Comparison of ENCODE assay signal across 8 cellular contexts in the genomic region with DNA sequence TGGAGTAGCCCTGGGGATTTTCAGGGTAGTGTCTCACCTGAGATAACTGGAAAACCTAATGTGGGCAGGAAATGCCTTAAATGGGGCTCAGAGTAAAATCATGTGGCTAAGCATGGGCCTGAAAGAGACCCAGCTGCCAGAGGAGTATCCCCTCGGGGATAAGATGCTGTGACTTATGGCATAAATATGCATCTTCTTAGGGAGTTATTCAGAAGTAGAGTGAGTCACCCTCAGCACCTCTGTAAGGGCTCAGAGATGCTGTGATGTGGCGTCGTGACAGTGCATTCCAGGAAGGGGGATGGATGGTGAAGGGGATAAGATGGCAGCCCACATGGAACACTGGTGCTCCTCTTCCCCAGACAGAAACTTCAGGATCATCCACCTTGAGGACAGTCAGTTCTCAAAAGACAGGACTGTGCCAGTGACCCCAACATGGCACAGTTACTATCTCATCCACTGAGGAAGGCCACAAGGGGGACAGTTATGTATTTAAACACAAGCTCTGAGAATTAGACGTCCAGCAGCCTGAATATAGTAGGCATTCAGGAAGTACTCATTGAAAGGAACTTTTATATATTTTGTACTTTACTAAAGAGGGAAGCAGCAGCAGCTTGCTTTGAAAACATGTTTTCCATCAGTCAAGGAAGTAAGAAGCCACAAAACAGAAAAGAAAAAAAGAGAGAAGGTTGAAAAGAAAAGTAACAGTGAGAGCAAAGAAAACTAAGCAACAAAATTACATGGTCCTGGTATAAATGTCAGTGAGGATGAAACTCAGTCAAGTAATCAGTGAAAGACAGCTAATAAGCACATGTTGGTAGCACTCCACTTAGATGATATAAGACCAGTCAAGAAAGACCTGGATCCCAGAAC. TPM values are rescaled to one million over a fixed set of nuclear protein-coding genes. Genes with fewer than 3 reads are reported as not detected.
DNase-seq lines count a peak whose midpoint lies in the region; ATAC-seq and TF ChIP-seq lines count a peak whose summit lies in the region.

No MANE protein-coding gene starts in this region.

- H3K4me3 ChIP-seq in CD4-positive, alpha-beta memory T cell (ENCODE audit: low read length in 2 of 2) = no peak overlapping the region
- no peak overlapping the region for H3K4me3 ChIP-seq in lower lobe of right lung

- H3K9me3 Mint-ChIP-seq in CD4-positive, alpha-beta memory T cell = peaks cover 0 to 3% (median 0%) of the 10 kb centered on the region in 8 donors
- no peaks in the 10 kb centered on the region for H3K9me3 Mint-ChIP-seq in memory B cell

- peak overlapping the region; percentile 31 for H3K27ac ChIP-seq in CD4-positive, alpha-beta memory T cell (ENCODE audit: low read depth, low read length)
- H3K27ac ChIP-seq in lower lobe of right lung = no peak overlapping the region

- ATAC-seq in HG02870 (IDR thresholded peaks at IDR 0.05; ENCODE audit: unreplicated experiment) = peak; percentile 46
- peak; percentile 80 for ATAC-seq in memory B cell (ENCODE audit: low read depth)
- ATAC-seq in lower lobe of right lung = no peak

- no peaks in the 10 kb centered on the region for H3K9me3 ChIP-seq in CD4-positive, alpha-beta memory T cell (ENCODE audit: control insufficient read depth in 1 of 2, low read length in 2 of 2)
- no peaks in the 10 kb centered on the region for H3K9me3 ChIP-seq in lower lobe of right lung

- peaks cover 42% of the 10 kb centered on the region for H3K36me3 ChIP-seq in CD4-positive, alpha-beta memory T cell (ENCODE audit: insufficient read depth, low read length)
- no peaks in the 10 kb centered on the region for H3K36me3 ChIP-seq in lower lobe of right lung

- no peaks in the 10 kb centered on the region for H3K27me3 Mint-ChIP-seq in CD4-positive, alpha-beta memory T cell
- no peaks in the 10 kb centered on the region for H3K27me3 Mint-ChIP-seq in memory B cell

- H3K27ac Mint-ChIP-seq in CD4-positive, alpha-beta memory T cell = peak overlapping the region; percentile 67 to 95 (median 85)
- H3K27ac Mint-ChIP-seq in memory B cell = peak overlapping the region; percentile 68

- H3K36me3 Mint-ChIP-seq in CD4-positive, alpha-beta memory T cell = peaks cover 60 to 66% of the 10 kb centered on the region in 2 donors
- H3K36me3 Mint-ChIP-seq in memory B cell = peaks cover 43% of the 10 kb centered on the region

- no peaks in the 10 kb centered on the region for H3K27me3 ChIP-seq in CD4-positive, alpha-beta memory T cell (ENCODE audit: insufficient read depth, low read length)
- H3K27me3 ChIP-seq in lower lobe of right lung (ENCODE audit: low read depth) = no peaks in the 10 kb centered on the region

- POLR2A ChIA-PET in CD4-positive, alpha-beta memory T cell (lab: Charles Lee; ENCODE audit: partially characterized antibody) = interaction anchor here (0.7 to 11.6 kb wide), 16 partner anchors 9 to 170 kb away, joined by 3 to 211 read pairs (median 6); partner anchors contain the start of genes FCMR and IL24

- no peak for TF ChIP-seq CTCF in lower lobe of right lung (IDR thresholded peaks at IDR 0.05)
- TF ChIP-seq CTCF in GM20000 (IDR thresholded peaks at IDR 0.05; ENCODE audit: extremely low read depth, missing control alignments) = no peak

- CTCF ChIA-PET in CD4-positive, alpha-beta memory T cell (lab: Charles Lee; ENCODE audit: partially characterized antibody) = interaction anchor here (0.8 to 6.0 kb wide), 18 partner anchors 10 to 270 kb away, joined by 3 to 66 read pairs (median 4); partner anchors contain the start of genes DYRK3, FCMR and IL20

- peak overlapping the region; percentile 49 to 80 (median 69) for H3K4me3 Mint-ChIP-seq in CD4-positive, alpha-beta memory T cell
- H3K4me3 Mint-ChIP-seq in memory B cell = peak overlapping the region; percentile 49

- DNase-seq in CD4-positive, alpha-beta memory T cell = no peak
- peak; percentile 67 for DNase-seq in activated CD8-positive, alpha-beta memory T cell treated with anti-CD3 and anti-CD28 coated beads, Interleukin-2, amount 50 U/mL, for 48 hours
- DNase-seq in memory B cell (ENCODE audit: low spot score in 2 of 2) (no peak), lower lobe of right lung (no peak), GM20000 (ENCODE audit: low spot score) (no peak), globus pallidus (ENCODE audit: low spot score) (no peak)
- no peak for DNase-seq in central memory CD4-positive, alpha-beta T cell

- H3K4me1 ChIP-seq in CD4-positive, alpha-beta memory T cell (ENCODE audit: insufficient read depth, low read length) = peaks cover 60% of the 10 kb centered on the region
- peaks cover 17% of the 10 kb centered on the region for H3K4me1 ChIP-seq in lower lobe of right lung

- peaks cover 45 to 78% (median 60%) of the 10 kb centered on the region in 4 donors for H3K4me1 Mint-ChIP-seq in CD4-positive, alpha-beta memory T cell
- peaks cover 53% of the 10 kb centered on the region for H3K4me1 Mint-ChIP-seq in memory B cell

- intact Hi-C loops in CD4-positive, alpha-beta memory T cell (cut with micrococcal nuclease) = no loop called here
- intact Hi-C loops in lower lobe of right lung (cut with DNase I) = no loop called here

RNA-seq across cellular contexts. Expression of gene IL24, which starts 8.3 kb away (rescaled TPM):
- not detected for total RNA-seq in CD4-positive, alpha-beta memory T cell
- polyA plus RNA-seq in CD4-positive, alpha-beta memory T cell = 10 to 100 TPM; 20.3 to 29.6 TPM
- total RNA-seq in lower lobe of right lung = not detected

RNA-seq across cellular contexts. Expression of gene FCMR, which starts 16.2 kb away (rescaled TPM):
- 100 to 1,000 TPM; 554 to 588 TPM for total RNA-seq in CD4-positive, alpha-beta memory T cell
- polyA plus RNA-seq in CD4-positive, alpha-beta memory T cell = 100 to 1,000 TPM; 493 to 558 TPM
- 6.8 TPM for total RNA-seq in lower lobe of right lung

RNA-seq across cellular contexts. Expression of gene IL20, which starts 40.1 kb away (rescaled TPM):
- not detected for total RNA-seq in CD4-positive, alpha-beta memory T cell
- not detected for polyA plus RNA-seq in CD4-positive, alpha-beta memory T cell
- not detected for total RNA-seq in lower lobe of right lung

RNA-seq across cellular contexts. Expression of gene PIGR, which starts 40.7 kb away (rescaled TPM):
- not detected for total RNA-seq in CD4-positive, alpha-beta memory T cell
- not detected for polyA plus RNA-seq in CD4-positive, alpha-beta memory T cell
- total RNA-seq in lower lobe of right lung = 813 TPM

Comparison
In these comparisons a context has a peak if more than half of its experiments do, and no peak if none do; other contexts are left out.
1. ATAC-seq: peak in HG02870 (single experiment) and memory B cell (single experiment); none in lower lobe of right lung (0 of 2).
2. RNA of gene FCMR, which starts 16.2 kb away (total RNA-seq): 554 to 588 TPM in CD4-positive, alpha-beta memory T cell; 6.8 TPM in lower lobe of right lung (single experiment); every median in the first group is over 10 times any median in the second.